ENCODE assay signal across 15 cellular contexts in the genomic region with DNA sequence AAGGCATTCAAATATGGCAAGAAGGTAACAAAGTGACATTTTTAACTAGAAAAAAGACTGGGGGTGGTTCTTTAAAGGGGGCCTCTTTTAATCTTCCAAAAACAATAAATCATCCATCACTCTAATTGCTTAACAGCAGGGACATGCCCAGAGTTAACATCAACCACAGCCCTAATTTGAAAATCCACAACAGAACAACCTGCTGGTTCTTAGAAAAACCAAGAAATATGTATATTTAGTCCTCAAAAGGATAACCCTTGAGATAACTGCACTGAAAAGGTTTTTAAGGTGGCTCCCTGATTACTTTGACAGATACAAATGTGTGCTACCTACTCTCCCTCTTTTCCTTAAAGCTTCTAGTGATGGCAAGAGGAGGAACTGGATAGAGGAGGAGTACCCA. TPM values are rescaled to one million over a fixed set of nuclear protein-coding genes. Genes with fewer than 3 reads are reported as not detected.
A peak's percentile ranks its signal among the peaks of the same experiment; 100 is the strongest.
DNase-seq lines count a peak whose midpoint lies in the region; ATAC-seq lines count a peak whose summit lies in the region.
"Had no signal": no experiment of that assay in that cellular context is flagged by ENCODE, and none has a peak within 500 bp of the region (broad histone marks: within the 10 kb centered on the region; RNA-seq: fewer than 3 reads in every experiment).

No MANE protein-coding gene starts in this region.

- DNase-seq in activated T-cell treated with anti-CD3 and anti-CD28 coated beads, Interleukin-2, amount 50 U/mL, for 72 hours, result no peak
- no peak for DNase-seq in activated T-cell treated with anti-CD3 and anti-CD28 coated beads, Interleukin-2, amount 50 U/mL, for 4 hours
- DNase-seq in MV-4-11 (lab: John Stamatoyannopoulos, UW), result peak; percentile 16
- DNase-seq: GDM1, lower lobe of right lung, NCI-H187 treated with DMSO at 0.1 percent for 48 hours, NCI-H446, Right ventricle myocardium superior, T1000 had no signal

- intact Hi-C loops in dendritic cell treated with granulocyte-macrophage colony-stimulating factor and Interleukin-4, amounts not matched to agents 40 ng/mL and 50 ng/mL, for 4 days (cut with micrococcal nuclease), result no loop called here

- no peaks in the 10 kb centered on the region for H3K9me3 Mint-ChIP-seq in activated T-cell treated with anti-CD3 and anti-CD28 coated beads, Interleukin-2, amount 50 U/mL, for 72 hours
- H3K9me3 Mint-ChIP-seq in activated T-cell treated with anti-CD3 and anti-CD28 coated beads, Interleukin-2, amount 50 U/mL, for 4 hours, result no peaks in the 10 kb centered on the region
- H3K9me3 Mint-ChIP-seq in dendritic cell treated with granulocyte-macrophage colony-stimulating factor and Interleukin-4, amounts not matched to agents 40 ng/mL and 50 ng/mL, for 4 days, result no peaks in the 10 kb centered on the region
- H3K9me3 Mint-ChIP-seq in stimulated activated memory B cell treated with anti-CD40 and anti-IgM and Interleukin-4, amounts not matched to agents 10 μg/mL and 1 μg/mL and 100 μg/mL, for 72 hours, result no peaks in the 10 kb centered on the region

- no peaks in the 10 kb centered on the region for H3K27me3 Mint-ChIP-seq in activated T-cell treated with anti-CD3 and anti-CD28 coated beads, Interleukin-2, amount 50 U/mL, for 72 hours (ENCODE audit: low read depth)
- H3K27me3 Mint-ChIP-seq in activated T-cell treated with anti-CD3 and anti-CD28 coated beads, Interleukin-2, amount 50 U/mL, for 4 hours (ENCODE audit: low read depth), result no peaks in the 10 kb centered on the region
- no peaks in the 10 kb centered on the region for H3K27me3 Mint-ChIP-seq in dendritic cell treated with granulocyte-macrophage colony-stimulating factor and Interleukin-4, amounts not matched to agents 40 ng/mL and 50 ng/mL, for 4 days
- H3K27me3 Mint-ChIP-seq in stimulated activated memory B cell treated with anti-CD40 and anti-IgM and Interleukin-4, amounts not matched to agents 10 μg/mL and 1 μg/mL and 100 μg/mL, for 72 hours, result no peaks in the 10 kb centered on the region

- peak overlapping the region; percentile 60 to 70 for H3K4me3 Mint-ChIP-seq in activated T-cell treated with anti-CD3 and anti-CD28 coated beads, Interleukin-2, amount 50 U/mL, for 72 hours
- H3K4me3 Mint-ChIP-seq in activated T-cell treated with anti-CD3 and anti-CD28 coated beads, Interleukin-2, amount 50 U/mL, for 4 hours, result no peak overlapping the region
- H3K4me3 Mint-ChIP-seq in dendritic cell treated with granulocyte-macrophage colony-stimulating factor and Interleukin-4, amounts not matched to agents 40 ng/mL and 50 ng/mL, for 4 days, result no peak overlapping the region
- no peak overlapping the region for H3K4me3 Mint-ChIP-seq in stimulated activated memory B cell treated with anti-CD40 and anti-IgM and Interleukin-4, amounts not matched to agents 10 μg/mL and 1 μg/mL and 100 μg/mL, for 72 hours

- H3K36me3 Mint-ChIP-seq in activated T-cell treated with anti-CD3 and anti-CD28 coated beads, Interleukin-2, amount 50 U/mL, for 72 hours (ENCODE audit: insufficient read depth in 2 of 2), result peaks cover 6 to 17% of the 10 kb centered on the region in 2 donors
- H3K36me3 Mint-ChIP-seq in activated T-cell treated with anti-CD3 and anti-CD28 coated beads, Interleukin-2, amount 50 U/mL, for 4 hours (ENCODE audit: insufficient read depth), result peaks cover 32% of the 10 kb centered on the region
- peaks cover 82% of the 10 kb centered on the region for H3K36me3 Mint-ChIP-seq in dendritic cell treated with granulocyte-macrophage colony-stimulating factor and Interleukin-4, amounts not matched to agents 40 ng/mL and 50 ng/mL, for 4 days (ENCODE audit: low read depth)
- H3K36me3 Mint-ChIP-seq in stimulated activated memory B cell treated with anti-CD40 and anti-IgM and Interleukin-4, amounts not matched to agents 10 μg/mL and 1 μg/mL and 100 μg/mL, for 72 hours, result peaks cover 30% of the 10 kb centered on the region

- ATAC-seq in activated T-cell treated with anti-CD3 and anti-CD28 coated beads, Interleukin-2, amount 50 U/mL, for 72 hours (replicated peaks in 1 of 2), result no peak
- ATAC-seq in activated T-cell treated with anti-CD3 and anti-CD28 coated beads, Interleukin-2, amount 50 U/mL, for 4 hours, result no peak
- no peak for ATAC-seq in stimulated activated memory B cell treated with anti-CD40 and anti-IgM and Interleukin-4, amounts not matched to agents 10 μg/mL and 1 μg/mL and 100 μg/mL, for 72 hours
- ATAC-seq in HG03442 (IDR thresholded peaks at IDR 0.05; ENCODE audit: unreplicated experiment) (no peak), GM18861 (IDR thresholded peaks at IDR 0.05; ENCODE audit: unreplicated experiment) (no peak), HG03025 (IDR thresholded peaks at IDR 0.05; ENCODE audit: low FRiP score, unreplicated experiment) (no peak)
- ATAC-seq: esophagus mucosa had no signal

- H3K27ac Mint-ChIP-seq in activated T-cell treated with anti-CD3 and anti-CD28 coated beads, Interleukin-2, amount 50 U/mL, for 72 hours, result peak overlapping the region; percentile 56
- H3K27ac Mint-ChIP-seq in dendritic cell treated with granulocyte-macrophage colony-stimulating factor and Interleukin-4, amounts not matched to agents 40 ng/mL and 50 ng/mL, for 4 days, result peak overlapping the region; percentile 66
- peak overlapping the region; percentile 85 for H3K27ac Mint-ChIP-seq in stimulated activated memory B cell treated with anti-CD40 and anti-IgM and Interleukin-4, amounts not matched to agents 10 μg/mL and 1 μg/mL and 100 μg/mL, for 72 hours

- peaks cover 82% of the 10 kb centered on the region for H3K4me1 Mint-ChIP-seq in activated T-cell treated with anti-CD3 and anti-CD28 coated beads, Interleukin-2, amount 50 U/mL, for 72 hours (ENCODE audit: low read depth)
- H3K4me1 Mint-ChIP-seq in activated T-cell treated with anti-CD3 and anti-CD28 coated beads, Interleukin-2, amount 50 U/mL, for 4 hours (ENCODE audit: low read depth), result peaks cover 68% of the 10 kb centered on the region
- H3K4me1 Mint-ChIP-seq in dendritic cell treated with granulocyte-macrophage colony-stimulating factor and Interleukin-4, amounts not matched to agents 40 ng/mL and 50 ng/mL, for 4 days (ENCODE audit: low read depth), result peaks cover 76% of the 10 kb centered on the region
- H3K4me1 Mint-ChIP-seq in stimulated activated memory B cell treated with anti-CD40 and anti-IgM and Interleukin-4, amounts not matched to agents 10 μg/mL and 1 μg/mL and 100 μg/mL, for 72 hours, result peaks cover 65% of the 10 kb centered on the region

RNA-seq across cellular contexts. Expression of a gene that starts 54.4 kb away (rescaled TPM):
- 10 to 100 TPM; 59.0 to 60.7 TPM for total RNA-seq in activated T-cell treated with anti-CD3 and anti-CD28 coated beads, Interleukin-2, amount 50 U/mL, for 72 hours
- 10 to 100 TPM; 22.7 to 30.9 (median 30.7) TPM for total RNA-seq in activated T-cell treated with anti-CD3 and anti-CD28 coated beads, Interleukin-2, amount 50 U/mL, for 4 hours

Comparison
In these comparisons a context has a peak if more than half of its experiments do, and no peak if none do; other contexts are left out.
1. H3K4me3 Mint-ChIP-seq: peak in activated T-cell treated with anti-CD3 and anti-CD28 coated beads, Interleukin-2, amount 50 U/mL, for 72 hours (2 of 2); none in activated T-cell treated with anti-CD3 and anti-CD28 coated beads, Interleukin-2, amount 50 U/mL, for 4 hours (single experiment), dendritic cell treated with granulocyte-macrophage colony-stimulating factor and Interleukin-4, amounts not matched to agents 40 ng/mL and 50 ng/mL, for 4 days (single experiment) and stimulated activated memory B cell treated with anti-CD40 and anti-IgM and Interleukin-4, amounts not matched to agents 10 μg/mL and 1 μg/mL and 100 μg/mL, for 72 hours (single experiment).
2. Peak in every context shown above with its lines, with median percentiles within 50 percentile points of each other: H3K27ac Mint-ChIP-seq.